1 cellular context compared by ENCODE assay signal in genomic region chr16:2531696-2532493, GRCh38.
A peak's percentile ranks its signal among the peaks of the same experiment; 100 is the strongest.
TF ChIP-seq lines count a peak whose summit lies in the region.

No MANE protein-coding gene starts in this region.

TF ChIP-seq in H1, 55 proteins besides CTCF, POLR2A, EP300 and RAD21:
- TF ChIP-seq ATF3 (IDR thresholded peaks at IDR 0.05; ENCODE audit: insufficient read depth, low read depth, low read length) (no peak), KDM5A (IDR thresholded peaks at IDR 0.05; ENCODE audit: low read length) (no peak), RFX5 (IDR thresholded peaks at IDR 0.05; ENCODE audit: borderline replicate concordance, low read depth, low read length) (no peak), GABPA (IDR thresholded peaks at IDR 0.05; ENCODE audit: borderline replicate concordance, insufficient read depth, low read length) (no peak), RXRA (IDR thresholded peaks at IDR 0.05; ENCODE audit: insufficient read depth, low read depth, low read length) (no peak), BCL11A (IDR thresholded peaks at IDR 0.05; ENCODE audit: low read depth in 2 of 2, low read length in 2 of 2) (no peak), BRCA1 (IDR thresholded peaks at IDR 0.05; ENCODE audit: low read depth, low read length) (no peak), CHD1 (IDR thresholded peaks at IDR 0.05; ENCODE audit: low read depth, low read length) (no peak), MAFK (IDR thresholded peaks at IDR 0.05; ENCODE audit: low read depth, low read length) (no peak), TBP (IDR thresholded peaks at IDR 0.05; ENCODE audit: low read depth, low read length) (peak; percentile 34; the same call in 1 of the 2 replicates), CTBP2 (IDR thresholded peaks at IDR 0.05; ENCODE audit: borderline replicate concordance, insufficient read depth, insufficient read length, low read length) (no peak), EZH2 (IDR thresholded peaks at IDR 0.05; ENCODE audit: low read depth, low read length, severe bottlenecking) (no peak), GTF2F1 (IDR thresholded peaks at IDR 0.05; ENCODE audit: borderline replicate concordance, low read depth, low read length) (no peak), MAX (IDR thresholded peaks at IDR 0.05) (peak; percentile 92), SIN3A (conservative IDR thresholded peaks at IDR 0.05 in 1 of 2, IDR thresholded peaks at IDR 0.05 in 1 of 2; ENCODE audit: low read depth in 1 of 2, low read length in 2 of 2) (0 out of 4 replicates have a peak, but pooled peaks of 1 of the 2 experiments have one; percentile 50), SRF (IDR thresholded peaks at IDR 0.05; ENCODE audit: low read depth, low read length) (no peak), TEAD4 (IDR thresholded peaks at IDR 0.05; ENCODE audit: low read depth, low read length) (peak; percentile 80; the same call in 1 of the 2 replicates), ATF2 (IDR thresholded peaks at IDR 0.05; ENCODE audit: low read length) (peak; percentile 56), USF2 (IDR thresholded peaks at IDR 0.05; ENCODE audit: low read length) (peak; percentile 56), HDAC2 (IDR thresholded peaks at IDR 0.05; ENCODE audit: borderline replicate concordance in 1 of 2, low read depth in 2 of 2, low read length in 2 of 2) (0 out of 4 replicates have a peak, but pooled peaks of 1 of the 2 experiments have one; percentile 10), SUZ12 (IDR thresholded peaks at IDR 0.05; ENCODE audit: low read length) (no peak), SP1 (IDR thresholded peaks at IDR 0.05; ENCODE audit: low read depth, low read length) (peak; percentile 44; the same call in 1 of the 2 replicates), NANOG (IDR thresholded peaks at IDR 0.05; ENCODE audit: insufficient read depth, low read depth, low read length, poor library complexity, severe bottlenecking) (peak; percentile 2), CHD7 (IDR thresholded peaks at IDR 0.05; ENCODE audit: insufficient replicate concordance, low read length) (no peak), YY1 (IDR thresholded peaks at IDR 0.05; ENCODE audit: low read depth, low read length) (no peak), BACH1 (IDR thresholded peaks at IDR 0.05; ENCODE audit: low read length) (no peak), EGR1 (IDR thresholded peaks at IDR 0.05; ENCODE audit: borderline replicate concordance, low read depth, low read length) (no peak), CREB1 (IDR thresholded peaks at IDR 0.05) (peak; percentile 73; the same call in 1 of the 2 replicates), SIRT6 (IDR thresholded peaks at IDR 0.05; ENCODE audit: low read length) (no peak), KDM1A (IDR thresholded peaks at IDR 0.05; ENCODE audit: borderline replicate concordance, low read length) (no peak), RNF2 (IDR thresholded peaks at IDR 0.05; ENCODE audit: borderline replicate concordance, low read depth, low read length, missing control alignments, poor library complexity, severe bottlenecking) (no peak), CBX8 (IDR thresholded peaks at IDR 0.05; ENCODE audit: borderline replicate concordance, low read depth, low read length) (no peak), JUND (IDR thresholded peaks at IDR 0.05; ENCODE audit: low read length) (no peak), POLR2AphosphoS5 (IDR thresholded peaks at IDR 0.05; ENCODE audit: low read depth, low read length) (peak; percentile 85), CBX5 (IDR thresholded peaks at IDR 0.05; ENCODE audit: low read depth, low read length) (no peak), FOSL1 (IDR thresholded peaks at IDR 0.05; ENCODE audit: insufficient read depth, low read depth, low read length) (no peak), SP2 (IDR thresholded peaks at IDR 0.05; ENCODE audit: low read length) (no peak), ASH2L (IDR thresholded peaks at IDR 0.05; ENCODE audit: low read length) (no peak), PHF8 (conservative IDR thresholded peaks at IDR 0.05; ENCODE audit: low read depth, low read length) (peak; percentile 38; the same call in 1 of the 2 replicates), JUN (IDR thresholded peaks at IDR 0.05; ENCODE audit: low read depth, low read length) (no peak), ZNF274 (IDR thresholded peaks at IDR 0.05; ENCODE audit: borderline replicate concordance, extremely low read depth, low read length) (no peak), SP4 (IDR thresholded peaks at IDR 0.05; ENCODE audit: low read length) (no peak), CHD2 (IDR thresholded peaks at IDR 0.05; ENCODE audit: low read length) (no peak), SAP30 (IDR thresholded peaks at IDR 0.05; ENCODE audit: insufficient read depth, insufficient replicate concordance, low read length) (no peak), CEBPB (IDR thresholded peaks at IDR 0.05; ENCODE audit: low read depth, low read length) (no peak), POU5F1 (IDR thresholded peaks at IDR 0.05; ENCODE audit: low read depth, low read length) (no peak), HDAC6 (IDR thresholded peaks at IDR 0.05; ENCODE audit: low read depth, low read length) (no peak), TAF1 (IDR thresholded peaks at IDR 0.05; ENCODE audit: low read depth, low read length) (peak; percentile 62; the same call in 1 of the 2 replicates), NRF1 (IDR thresholded peaks at IDR 0.05; ENCODE audit: low read depth, low read length) (peak; percentile 46; the same call in 1 of the 2 replicates), TAF7 (optimal IDR thresholded peaks at IDR 0.05; ENCODE audit: borderline replicate concordance, low read depth, low read length) (peak; percentile 13), KDM4A (IDR thresholded peaks at IDR 0.05; ENCODE audit: low read depth, low read length, severe bottlenecking) (peak; percentile 52), E2F6 (IDR thresholded peaks at IDR 0.05) (peak; percentile 81), TCF12 (IDR thresholded peaks at IDR 0.05; ENCODE audit: low read depth, low read length) (no peak), SIX5 (IDR thresholded peaks at IDR 0.05; ENCODE audit: low read depth, low read length) (no peak), RBBP5 (IDR thresholded peaks at IDR 0.05; ENCODE audit: borderline replicate concordance, low read depth, low read length) (no peak)
TF ChIP-seq in H1: peak in this region for 17.
